In the genomic region with DNA sequence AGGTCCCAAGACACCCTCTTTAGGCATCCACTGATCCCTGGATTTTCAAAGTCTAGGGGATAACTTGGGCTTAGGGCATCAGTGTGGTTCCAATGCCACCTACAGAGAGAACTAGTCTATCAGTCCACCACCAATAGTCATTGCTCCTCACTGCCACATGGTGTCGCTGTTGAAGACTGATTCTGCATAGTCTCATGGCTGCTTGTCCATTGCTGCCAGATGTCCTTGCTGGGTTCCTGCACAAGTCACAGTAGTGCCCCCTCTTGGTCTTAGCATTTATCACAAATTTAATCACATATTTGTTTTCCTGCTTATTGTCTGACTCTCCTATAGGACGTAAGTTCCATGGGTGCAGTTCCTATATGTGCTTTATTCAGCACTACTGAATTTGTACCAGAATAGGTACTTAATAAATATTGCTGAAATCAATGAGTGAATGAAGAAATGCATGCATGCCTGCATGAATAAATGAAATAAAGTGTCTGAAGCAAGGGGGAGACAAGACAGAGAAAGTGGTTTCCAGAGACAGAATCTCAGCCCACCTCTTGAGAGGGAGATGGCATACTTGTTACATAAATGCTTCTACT, we compare ENCODE assay signal across 8 cellular contexts. TPM values are rescaled to one million over a fixed set of nuclear protein-coding genes. Genes with fewer than 3 reads are reported as not detected.
A peak's percentile ranks its signal among the peaks of the same experiment; 100 is the strongest.
DNase-seq lines count a peak whose midpoint lies in the region; ATAC-seq and TF ChIP-seq lines count a peak whose summit lies in the region.

No MANE protein-coding gene starts in this region.

- TF ChIP-seq POLR2A in adrenal gland (IDR thresholded peaks at IDR 0.05) (no peak), tibial nerve (IDR thresholded peaks at IDR 0.05) (no peak)

- H3K4me1 ChIP-seq in adrenal gland (replicated peaks in 1 of 2) (no peaks in the 10 kb centered on the region), tibial nerve (no peaks in the 10 kb centered on the region)

- no peak overlapping the region for H3K27ac Mint-ChIP-seq in HFFc6

- H3K36me3 ChIP-seq in adrenal gland (replicated peaks in 1 of 2) (no peaks in the 10 kb centered on the region), tibial nerve (no peaks in the 10 kb centered on the region), MG63 (no peaks in the 10 kb centered on the region)

- intact Hi-C loops in adrenal gland (cut with DNase I) = no loop called here

- TF ChIP-seq CTCF in HFFc6 (IDR thresholded peaks at IDR 0.05) (peak; percentile 84), adrenal gland (IDR thresholded peaks at IDR 0.05) (peak in 4 of 6 experiments; percentile 20 to 52 (median 38)), tibial nerve (IDR thresholded peaks at IDR 0.05) (peak in 3 of 5 experiments; percentile 15 to 24 (median 21))

- H3K27me3 ChIP-seq in adrenal gland = no peaks in the 10 kb centered on the region
- no peaks in the 10 kb centered on the region for H3K27me3 ChIP-seq in tibial nerve
- H3K27me3 ChIP-seq in MG63 = no peaks in the 10 kb centered on the region

- H3K4me3 Mint-ChIP-seq in HFFc6 = no peak overlapping the region

- 37 to 45% (median 44%) methylated on average over 2 of the region's 2 CpGs for WGBS in adrenal gland, 4 donors
- 41 to 44% methylated on average over 2 of the region's 2 CpGs for WGBS in tibial nerve, 2 donors

- H3K9me3 ChIP-seq in adrenal gland (replicated peaks in 1 of 3) (peaks cover 0 to 7% (median 0%) of the 10 kb centered on the region in 3 donors), tibial nerve (peaks cover 0 to 24% (median 6%) of the 10 kb centered on the region in 4 donors), MG63 (peaks cover 13% of the 10 kb centered on the region)

- no peak overlapping the region for H3K4me3 ChIP-seq in adrenal gland
- no peak overlapping the region for H3K4me3 ChIP-seq in tibial nerve
- no peak overlapping the region for H3K4me3 ChIP-seq in MG63

- peak; percentile 88 for DNase-seq in CMK (ENCODE audit: low read depth)
- DNase-seq in HFFc6 = peak; percentile 51
- DNase-seq in RPMI8226 = peak; percentile 73
- peak in 3 of 7 donors; percentile 12 to 33 (median 20) for DNase-seq in adrenal gland
- DNase-seq in left kidney (ENCODE audit: low read depth, low spot score) = peak; percentile 32
- no peak for DNase-seq in tibial nerve (ENCODE audit: low spot score in 2 of 2)
- DNase-seq in MG63 = no peak

- H3K4me1 Mint-ChIP-seq in HFFc6 (ENCODE audit: low read depth) = peaks cover 15% of the 10 kb centered on the region

- H3K36me3 Mint-ChIP-seq in HFFc6 (ENCODE audit: low read depth) = peaks cover 21% of the 10 kb centered on the region

- no peak for ATAC-seq in HG02870 (IDR thresholded peaks at IDR 0.05; ENCODE audit: unreplicated experiment)

- TF ChIP-seq EP300 in tibial nerve (IDR thresholded peaks at IDR 0.05) = no peak

- H3K27me3 Mint-ChIP-seq in HFFc6 (ENCODE audit: insufficient read depth) = peaks cover 17% of the 10 kb centered on the region

- peaks cover 28% of the 10 kb centered on the region for H3K9me3 Mint-ChIP-seq in HFFc6

- H3K27ac ChIP-seq in adrenal gland = no peak overlapping the region
- no peak overlapping the region for H3K27ac ChIP-seq in tibial nerve

RNA-seq across cellular contexts. Expression of a gene that starts 45.9 kb away (rescaled TPM):
- 100 to 1,000 TPM; 108 to 124 (median 118) TPM for total RNA-seq in HFFc6 (2021; fragmentation: NEBNext Ultra II Directional; extraction: Animal tissue kit (Norgen Biotek cat#: 25700))
- total RNA-seq in adrenal gland = 100 to 1,000 TPM in 1 of 8 donors, 10 to 100 TPM in 7; 39.2 to 105 (median 78.1) TPM
- polyA plus RNA-seq in adrenal gland = 100 to 1,000 TPM in 1 of 3 donors, 10 to 100 TPM in 2; 35.7 to 128 (median 92.7) TPM
- total RNA-seq in tibial nerve = 100 to 1,000 TPM in 1 of 4 donors, 10 to 100 TPM in 3; 69.1 to 107 (median 96.4) TPM
- 181 and 241 TPM in 2 replicates for total RNA-seq in MG63 (2014; rRNA removed; shearing (Covaris generic); ENCODE audit: low replicate concordance)

Comparison
In these comparisons a context has a peak if more than half of its experiments do, and no peak if none do; other contexts are left out.
1. DNase-seq: peak in CMK (single experiment), HFFc6 (single experiment), RPMI8226 (single experiment) and left kidney (single experiment); none in tibial nerve (0 of 2) and MG63 (single experiment).
2. CTCF ChIP-seq: peak in every context shown above with its lines; median percentile 84 in HFFc6; 38 in adrenal gland; 21 in tibial nerve.